ENCODE assay signal across 1 cellular context in the genomic region with DNA sequence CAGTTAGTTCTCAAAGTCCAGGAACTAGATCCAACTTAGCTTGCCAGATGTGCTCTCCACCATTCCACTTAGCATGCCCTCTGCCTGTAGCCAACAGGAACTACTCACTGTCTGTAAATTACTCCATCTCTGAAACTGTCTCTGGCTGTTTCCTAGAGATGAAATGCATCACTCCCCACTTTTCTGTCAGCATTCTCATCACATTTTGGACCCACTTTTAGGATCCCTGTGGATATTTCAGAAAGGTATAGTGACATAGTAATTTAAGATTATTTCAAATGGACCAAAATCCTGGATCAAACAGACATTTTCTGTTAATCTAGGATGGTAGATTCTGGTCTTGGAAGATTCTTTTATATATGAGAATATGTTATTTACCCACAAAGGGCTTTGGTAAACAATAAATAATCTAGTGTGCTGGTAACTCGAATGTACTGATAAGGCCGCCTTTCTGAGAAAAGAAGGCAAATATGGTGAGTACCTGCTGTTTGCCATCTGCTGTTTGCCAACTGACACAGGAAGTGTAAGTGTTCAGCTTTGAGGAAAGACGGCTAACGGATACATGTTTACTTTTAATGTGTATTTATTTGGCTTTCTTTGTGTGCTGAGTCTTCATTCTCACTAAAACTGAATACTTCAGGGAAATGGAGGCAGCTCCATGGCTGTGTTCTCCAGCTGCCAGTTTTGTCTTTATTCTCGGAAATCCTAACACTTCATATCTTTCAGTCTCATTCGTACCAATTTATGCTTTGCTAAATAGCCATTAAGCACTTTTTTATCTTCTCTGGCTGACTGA.
TF ChIP-seq lines count a peak whose summit lies in the region.

No MANE protein-coding gene starts in this region.

TF ChIP-seq in neural cell, 6 proteins besides CTCF, POLR2A, EP300 and RAD21 (continued from another document):
- TF ChIP-seq, protein P1, sequence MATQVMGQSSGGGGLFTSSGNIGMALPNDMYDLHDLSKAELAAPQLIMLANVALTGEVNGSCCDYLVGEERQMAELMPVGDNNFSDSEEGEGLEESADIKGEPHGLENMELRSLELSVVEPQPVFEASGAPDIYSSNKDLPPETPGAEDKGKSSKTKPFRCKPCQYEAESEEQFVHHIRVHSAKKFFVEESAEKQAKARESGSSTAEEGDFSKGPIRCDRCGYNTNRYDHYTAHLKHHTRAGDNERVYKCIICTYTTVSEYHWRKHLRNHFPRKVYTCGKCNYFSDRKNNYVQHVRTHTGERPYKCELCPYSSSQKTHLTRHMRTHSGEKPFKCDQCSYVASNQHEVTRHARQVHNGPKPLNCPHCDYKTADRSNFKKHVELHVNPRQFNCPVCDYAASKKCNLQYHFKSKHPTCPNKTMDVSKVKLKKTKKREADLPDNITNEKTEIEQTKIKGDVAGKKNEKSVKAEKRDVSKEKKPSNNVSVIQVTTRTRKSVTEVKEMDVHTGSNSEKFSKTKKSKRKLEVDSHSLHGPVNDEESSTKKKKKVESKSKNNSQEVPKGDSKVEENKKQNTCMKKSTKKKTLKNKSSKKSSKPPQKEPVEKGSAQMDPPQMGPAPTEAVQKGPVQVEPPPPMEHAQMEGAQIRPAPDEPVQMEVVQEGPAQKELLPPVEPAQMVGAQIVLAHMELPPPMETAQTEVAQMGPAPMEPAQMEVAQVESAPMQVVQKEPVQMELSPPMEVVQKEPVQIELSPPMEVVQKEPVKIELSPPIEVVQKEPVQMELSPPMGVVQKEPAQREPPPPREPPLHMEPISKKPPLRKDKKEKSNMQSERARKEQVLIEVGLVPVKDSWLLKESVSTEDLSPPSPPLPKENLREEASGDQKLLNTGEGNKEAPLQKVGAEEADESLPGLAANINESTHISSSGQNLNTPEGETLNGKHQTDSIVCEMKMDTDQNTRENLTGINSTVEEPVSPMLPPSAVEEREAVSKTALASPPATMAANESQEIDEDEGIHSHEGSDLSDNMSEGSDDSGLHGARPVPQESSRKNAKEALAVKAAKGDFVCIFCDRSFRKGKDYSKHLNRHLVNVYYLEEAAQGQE (IDR thresholded peaks at IDR 0.05; ENCODE audit: borderline replicate concordance), result no peak
- TF ChIP-seq TAF1 (IDR thresholded peaks at IDR 0.05; ENCODE audit: low read depth), result no peak
